In the genomic region with DNA sequence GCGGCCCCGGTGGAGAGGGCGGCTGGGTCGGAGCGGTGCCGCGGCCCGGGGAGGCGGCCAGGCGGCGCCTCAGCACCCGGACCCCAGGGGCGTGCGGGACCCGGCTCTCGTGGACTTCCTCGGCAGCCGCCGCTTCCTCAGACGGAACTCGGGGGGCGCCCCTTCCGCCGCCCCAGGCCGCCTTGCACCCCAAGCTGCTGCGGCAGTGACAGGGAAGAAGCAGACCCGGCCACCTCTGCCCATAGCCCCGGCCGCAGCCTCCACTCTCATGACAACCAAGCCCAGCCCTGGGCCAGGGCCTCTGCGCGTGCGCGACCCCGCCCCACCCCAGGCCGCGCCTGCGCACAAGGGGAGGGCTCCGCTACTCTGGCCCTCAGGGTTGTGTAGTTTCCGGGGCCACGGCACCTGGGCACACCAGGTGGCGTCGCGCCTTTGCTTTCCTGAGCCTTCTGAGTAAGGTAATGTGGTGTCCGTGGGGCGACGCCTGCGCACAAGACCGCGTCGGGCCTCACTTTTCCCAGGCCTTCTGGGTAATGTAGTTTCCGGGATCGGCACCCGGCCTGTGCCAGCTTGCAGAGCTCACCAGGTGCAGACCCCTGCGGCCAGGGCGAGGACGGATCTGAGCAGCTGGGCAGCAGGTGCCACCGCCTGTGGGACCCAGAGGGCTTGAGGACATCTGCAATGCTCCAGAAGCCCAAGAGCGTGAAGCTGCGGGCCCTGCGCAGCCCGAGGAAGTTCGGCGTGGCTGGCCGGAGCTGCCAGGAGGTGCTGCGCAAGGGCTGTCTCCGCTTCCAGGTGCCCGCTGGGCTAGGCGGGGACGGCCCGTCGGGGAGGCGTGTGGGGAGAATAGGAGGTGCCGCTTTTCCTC, we compare ENCODE assay signal across 9 cellular contexts. TPM values are rescaled to one million over a fixed set of nuclear protein-coding genes. Genes with fewer than 3 reads are reported as not detected.
DNase-seq lines count a peak whose midpoint lies in the region; ATAC-seq, FAIRE-seq and TF ChIP-seq lines count a peak whose summit lies in the region.
"Had no signal": no experiment of that assay in that cellular context is flagged by ENCODE, and none has a peak within 500 bp of the region (broad histone marks: within the 10 kb centered on the region; RNA-seq: fewer than 3 reads in every experiment).

CEP104 (minus strand) TSS at position 289 of the 868 bp plus-strand sequence. CDS start 4,804 bp downstream, outside the sequence.
DFFB (plus strand) TSS at position 554 of the 868 bp plus-strand sequence; CDS start at position 682, 128 bp downstream.

- dilution Hi-C loops in keratinocyte (cut with MboI; ENCODE audit: extremely low pct_ligation_motif_present, low sequenced_read_pairs): no loop called here

- H3K79me2 ChIP-seq in keratinocyte (ENCODE audit: control insufficient read depth, insufficient read depth, low read length): peaks cover 42% of the 10 kb centered on the region

- peaks cover 15% of the 10 kb centered on the region for H3K4me1 ChIP-seq in keratinocyte (ENCODE audit: control insufficient read depth, extremely low read depth, insufficient read depth, low read length)

- H3K4me3 ChIP-seq in AG09309 (ENCODE audit: control insufficient read depth, low read depth, low read length): peak within 1 kb of the TSS; percentile 94
- peak within 1 kb of the TSS; percentile 61 to 91 (median 90) for H3K4me3 ChIP-seq in keratinocyte (ENCODE audit: control insufficient read depth in 2 of 3, extremely low read depth in 1 of 3, insufficient read depth in 2 of 3, low read depth in 1 of 3, low read length in 3 of 3)

- peak; percentile 4 for TF ChIP-seq CTCF in AG09309 (IDR thresholded peaks at IDR 0.05; ENCODE audit: control insufficient read depth, insufficient read depth, low read depth, low read length, missing control alignments)
- TF ChIP-seq CTCF in keratinocyte (optimal IDR thresholded peaks at IDR 0.05 in 1 of 3, IDR thresholded peaks at IDR 0.05 in 1 of 3, conservative IDR thresholded peaks at IDR 0.05 in 1 of 3; ENCODE audit: extremely low read depth in 1 of 3, insufficient read depth in 2 of 3, low read length in 3 of 3): peak; percentile 42 to 84 (median 57)

- no peaks in the 10 kb centered on the region for H3K27me3 ChIP-seq in keratinocyte (ENCODE audit: control insufficient read depth, extremely low read depth, insufficient read depth, low read length)

- peak; percentile 97 for ATAC-seq in GM18909 (IDR thresholded peaks at IDR 0.05; ENCODE audit: poor library complexity, unreplicated experiment)
- ATAC-seq in HG03175 (IDR thresholded peaks at IDR 0.05; ENCODE audit: unreplicated experiment): peak; percentile 97
- ATAC-seq in activated CD4-positive, CD25-positive, alpha-beta regulatory T cell treated with anti-CD3 and anti-CD28 coated beads, Interleukin-2, amount 50 U/mL, for 24 hours: peak; percentile 98 to 99

- peak within 1 kb of the TSS; percentile 93 for H3K4me2 ChIP-seq in keratinocyte (ENCODE audit: control insufficient read depth, extremely low read depth, insufficient read depth, low read depth, low read length)

- peak within 1 kb of the TSS; percentile 88 for H2AFZ ChIP-seq in keratinocyte (ENCODE audit: control insufficient read depth, low read length)

- peaks cover 4% of the 10 kb centered on the region for H3K9me1 ChIP-seq in keratinocyte (ENCODE audit: control insufficient read depth, extremely low read depth, insufficient read depth, low read length)

- H3K36me3 ChIP-seq in keratinocyte (ENCODE audit: control insufficient read depth in 2 of 2, extremely low read depth in 1 of 2, insufficient read depth in 2 of 2, low read length in 2 of 2): peaks cover 0 to 1% of the 10 kb centered on the region in 2 experiments

- peak within 1 kb of the TSS; percentile 56 for H3K27ac ChIP-seq in keratinocyte (ENCODE audit: control insufficient read depth, insufficient read depth, low read length)

- FAIRE-seq in keratinocyte (lab: Jason Lieb, UNC): peak; percentile 82
- FAIRE-seq: colon had no signal

- peak within 1 kb of the TSS; percentile 77 for H3K9ac ChIP-seq in keratinocyte (ENCODE audit: control insufficient read depth, extremely low read depth, insufficient read depth, low read length)

- H3K9me3 ChIP-seq in keratinocyte (ENCODE audit: control insufficient read depth, low read depth, low read length): no peaks in the 10 kb centered on the region

- H4K20me1 ChIP-seq in keratinocyte (ENCODE audit: control insufficient read depth, extremely low read depth, insufficient read depth, low read length): no peaks in the 10 kb centered on the region

- DNase-seq in AG09309 (ENCODE audit: low read depth) (peak; percentile 14), NCI-H446 (lab: John Stamatoyannopoulos, UW) (peak; percentile 82 to 93), cerebellar nuclear complex (lab: John Stamatoyannopoulos, UW) (peak; percentile 74 to 92), keratinocyte (ENCODE audit: low read depth, low spot score) (peak; percentile 97)
- peak; percentile 95 to 97 for DNase-seq in stimulated activated CD4-positive, alpha-beta T cell treated with anti-CD3 and anti-CD28 coated beads, Interleukin-15, amount 100 ng/mL, for 1 hour (ENCODE audit: low read depth in 1 of 2, low spot score in 1 of 2)

RNA-seq across cellular contexts. Expression of gene CEP104, which starts in this region (rescaled TPM):
- 19.6 to 42.6 TPM (median 35.7 TPM) in 3 replicates for polyA plus RNA-seq in keratinocyte
- 34.0 TPM for polyA plus RNA-seq in keratinocyte (2011; ENCODE audit: low read depth)
- polyA plus RNA-seq in keratinocyte (2011; cell fraction: cytosol; rRNA removed): 29.3 and 37.6 TPM in 2 replicates
- polyA plus RNA-seq in keratinocyte (2011; cell fraction: nucleus; rRNA removed): 41.9 and 44.5 TPM in 2 replicates
- polyA plus RNA-seq in keratinocyte (2012; ENCODE audit: low replicate concordance): 16.1 and 39.4 TPM in 2 replicates
- polyA minus RNA-seq in keratinocyte: 31.7 to 74.6 TPM (median 49.4 TPM) in 3 replicates
- polyA minus RNA-seq in keratinocyte (2011; cell fraction: cytosol; rRNA and poly(A)+ RNA removed): 46.0 TPM
- 21.2 and 58.7 TPM in 2 replicates for polyA minus RNA-seq in keratinocyte (2011; cell fraction: nucleus; rRNA and poly(A)+ RNA removed)

RNA-seq across cellular contexts. Expression of gene DFFB, which starts in this region (rescaled TPM):
- 3.6 to 5.2 TPM (median 4.5 TPM) in 3 replicates for polyA plus RNA-seq in keratinocyte
- polyA plus RNA-seq in keratinocyte (2011; ENCODE audit: low read depth): 1.3 TPM
- polyA plus RNA-seq in keratinocyte (2011; cell fraction: cytosol; rRNA removed): 2.3 and 2.5 TPM in 2 replicates
- polyA plus RNA-seq in keratinocyte (2011; cell fraction: nucleus; rRNA removed): 7.3 and 7.5 TPM in 2 replicates
- polyA plus RNA-seq in keratinocyte (2012; ENCODE audit: low replicate concordance): 1.2 and 3.0 TPM in 2 replicates
- 1.3 to 3.8 TPM (median 1.4 TPM) in 3 replicates for polyA minus RNA-seq in keratinocyte
- 2.3 TPM for polyA minus RNA-seq in keratinocyte (2011; cell fraction: cytosol; rRNA and poly(A)+ RNA removed)
- 1.3 and 3.1 TPM in 2 replicates for polyA minus RNA-seq in keratinocyte (2011; cell fraction: nucleus; rRNA and poly(A)+ RNA removed)

Comparison
In these comparisons a context has a peak if more than half of its experiments do, and no peak if none do; other contexts are left out.
1. Peak in every context shown above with its lines: DNase-seq, ATAC-seq, H3K4me3 ChIP-seq and H3K27ac ChIP-seq.
2. DNase-seq: peak in every context shown above with its lines; median percentile 97 in keratinocyte; 96 in stimulated activated CD4-positive, alpha-beta T cell treated with anti-CD3 and anti-CD28 coated beads, Interleukin-15, amount 100 ng/mL, for 1 hour; 88 in NCI-H446; 83 in cerebellar nuclear complex; 14 in AG09309.